Comparison of ENCODE assay signal across 1 cellular context in genomic region chr2:240501531-240501991, GRCh38.
TF ChIP-seq lines count a peak whose summit lies in the region.

No MANE protein-coding gene starts in this region.

TF ChIP-seq in SK-N-SH, 30 proteins besides CTCF, POLR2A, EP300 and RAD21 (continued from another document):
- no peak for TF ChIP-seq MXI1 (IDR thresholded peaks at IDR 0.05; ENCODE audit: low read depth, low read length)
- TF ChIP-seq, protein P1, sequence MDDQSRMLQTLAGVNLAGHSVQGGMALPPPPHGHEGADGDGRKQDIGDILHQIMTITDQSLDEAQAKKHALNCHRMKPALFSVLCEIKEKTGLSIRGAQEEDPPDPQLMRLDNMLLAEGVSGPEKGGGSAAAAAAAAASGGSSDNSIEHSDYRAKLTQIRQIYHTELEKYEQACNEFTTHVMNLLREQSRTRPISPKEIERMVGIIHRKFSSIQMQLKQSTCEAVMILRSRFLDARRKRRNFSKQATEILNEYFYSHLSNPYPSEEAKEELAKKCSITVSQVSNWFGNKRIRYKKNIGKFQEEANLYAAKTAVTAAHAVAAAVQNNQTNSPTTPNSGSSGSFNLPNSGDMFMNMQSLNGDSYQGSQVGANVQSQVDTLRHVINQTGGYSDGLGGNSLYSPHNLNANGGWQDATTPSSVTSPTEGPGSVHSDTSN (IDR thresholded peaks at IDR 0.05): no peak
- no peak for TF ChIP-seq JUND (IDR thresholded peaks at IDR 0.05)
- no peak for TF ChIP-seq USF1 (IDR thresholded peaks at IDR 0.05; ENCODE audit: borderline replicate concordance, low read depth)
- no peak for TF ChIP-seq REST (IDR thresholded peaks at IDR 0.05; ENCODE audit: low read depth, low read length)
- TF ChIP-seq MEF2A (IDR thresholded peaks at IDR 0.05; ENCODE audit: borderline replicate concordance, low read depth): no peak
- no peak for TF ChIP-seq SIN3A (IDR thresholded peaks at IDR 0.05; ENCODE audit: borderline replicate concordance, low read depth, low read length)
